Comparison of ENCODE assay signal across 1 cellular context in genomic region chr11:773425-773824, GRCh38.
TF ChIP-seq lines count a peak whose summit lies in the region.

No MANE protein-coding gene starts in this region.

TF ChIP-seq in K562, 482 proteins besides CTCF, POLR2A, EP300 and RAD21:
- TF ChIP-seq WHSC1 (IDR thresholded peaks at IDR 0.05; ENCODE audit: low read length): no peak
- no peak for TF ChIP-seq DPF2 (IDR thresholded peaks at IDR 0.05)
- no peak for TF ChIP-seq ILK (tag; IDR thresholded peaks at IDR 0.05; ENCODE audit: borderline replicate concordance, low read depth)
- TF ChIP-seq ZNF77 (CRISPR knock-in tag; IDR thresholded peaks at IDR 0.05): no peak
- TF ChIP-seq AFF4 (CRISPR knock-in tag; IDR thresholded peaks at IDR 0.05): no peak
- no peak for TF ChIP-seq MAFG (tag; conservative IDR thresholded peaks at IDR 0.05)
- TF ChIP-seq RBFOX2 (IDR thresholded peaks at IDR 0.05; ENCODE audit: low read depth, low read length): peak; percentile 28; the same call in 1 of the 2 replicates
